ENCODE assay signal across 1 cellular context in the genomic region with DNA sequence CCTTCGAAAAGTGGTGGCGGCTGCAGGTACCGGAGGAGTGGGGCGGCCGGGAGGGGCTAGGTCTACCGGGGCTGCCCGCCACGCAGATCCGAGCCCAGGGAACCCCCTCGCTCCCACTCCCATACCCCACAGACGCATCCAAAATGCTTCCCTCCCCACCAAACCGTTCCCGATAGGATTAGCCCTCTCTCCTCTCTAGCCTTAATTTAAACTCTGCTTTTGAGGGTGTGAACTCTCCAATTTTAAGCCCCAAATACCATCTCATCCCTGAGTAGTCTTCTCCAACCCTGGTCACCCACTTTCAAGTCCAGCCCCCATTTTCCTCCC.
TF ChIP-seq lines count a peak whose summit lies in the region.

No MANE protein-coding gene starts in this region.

TF ChIP-seq in GM23338, 12 proteins besides CTCF, POLR2A, EP300 and RAD21 (continued from another document):
- TF ChIP-seq, protein P1, sequence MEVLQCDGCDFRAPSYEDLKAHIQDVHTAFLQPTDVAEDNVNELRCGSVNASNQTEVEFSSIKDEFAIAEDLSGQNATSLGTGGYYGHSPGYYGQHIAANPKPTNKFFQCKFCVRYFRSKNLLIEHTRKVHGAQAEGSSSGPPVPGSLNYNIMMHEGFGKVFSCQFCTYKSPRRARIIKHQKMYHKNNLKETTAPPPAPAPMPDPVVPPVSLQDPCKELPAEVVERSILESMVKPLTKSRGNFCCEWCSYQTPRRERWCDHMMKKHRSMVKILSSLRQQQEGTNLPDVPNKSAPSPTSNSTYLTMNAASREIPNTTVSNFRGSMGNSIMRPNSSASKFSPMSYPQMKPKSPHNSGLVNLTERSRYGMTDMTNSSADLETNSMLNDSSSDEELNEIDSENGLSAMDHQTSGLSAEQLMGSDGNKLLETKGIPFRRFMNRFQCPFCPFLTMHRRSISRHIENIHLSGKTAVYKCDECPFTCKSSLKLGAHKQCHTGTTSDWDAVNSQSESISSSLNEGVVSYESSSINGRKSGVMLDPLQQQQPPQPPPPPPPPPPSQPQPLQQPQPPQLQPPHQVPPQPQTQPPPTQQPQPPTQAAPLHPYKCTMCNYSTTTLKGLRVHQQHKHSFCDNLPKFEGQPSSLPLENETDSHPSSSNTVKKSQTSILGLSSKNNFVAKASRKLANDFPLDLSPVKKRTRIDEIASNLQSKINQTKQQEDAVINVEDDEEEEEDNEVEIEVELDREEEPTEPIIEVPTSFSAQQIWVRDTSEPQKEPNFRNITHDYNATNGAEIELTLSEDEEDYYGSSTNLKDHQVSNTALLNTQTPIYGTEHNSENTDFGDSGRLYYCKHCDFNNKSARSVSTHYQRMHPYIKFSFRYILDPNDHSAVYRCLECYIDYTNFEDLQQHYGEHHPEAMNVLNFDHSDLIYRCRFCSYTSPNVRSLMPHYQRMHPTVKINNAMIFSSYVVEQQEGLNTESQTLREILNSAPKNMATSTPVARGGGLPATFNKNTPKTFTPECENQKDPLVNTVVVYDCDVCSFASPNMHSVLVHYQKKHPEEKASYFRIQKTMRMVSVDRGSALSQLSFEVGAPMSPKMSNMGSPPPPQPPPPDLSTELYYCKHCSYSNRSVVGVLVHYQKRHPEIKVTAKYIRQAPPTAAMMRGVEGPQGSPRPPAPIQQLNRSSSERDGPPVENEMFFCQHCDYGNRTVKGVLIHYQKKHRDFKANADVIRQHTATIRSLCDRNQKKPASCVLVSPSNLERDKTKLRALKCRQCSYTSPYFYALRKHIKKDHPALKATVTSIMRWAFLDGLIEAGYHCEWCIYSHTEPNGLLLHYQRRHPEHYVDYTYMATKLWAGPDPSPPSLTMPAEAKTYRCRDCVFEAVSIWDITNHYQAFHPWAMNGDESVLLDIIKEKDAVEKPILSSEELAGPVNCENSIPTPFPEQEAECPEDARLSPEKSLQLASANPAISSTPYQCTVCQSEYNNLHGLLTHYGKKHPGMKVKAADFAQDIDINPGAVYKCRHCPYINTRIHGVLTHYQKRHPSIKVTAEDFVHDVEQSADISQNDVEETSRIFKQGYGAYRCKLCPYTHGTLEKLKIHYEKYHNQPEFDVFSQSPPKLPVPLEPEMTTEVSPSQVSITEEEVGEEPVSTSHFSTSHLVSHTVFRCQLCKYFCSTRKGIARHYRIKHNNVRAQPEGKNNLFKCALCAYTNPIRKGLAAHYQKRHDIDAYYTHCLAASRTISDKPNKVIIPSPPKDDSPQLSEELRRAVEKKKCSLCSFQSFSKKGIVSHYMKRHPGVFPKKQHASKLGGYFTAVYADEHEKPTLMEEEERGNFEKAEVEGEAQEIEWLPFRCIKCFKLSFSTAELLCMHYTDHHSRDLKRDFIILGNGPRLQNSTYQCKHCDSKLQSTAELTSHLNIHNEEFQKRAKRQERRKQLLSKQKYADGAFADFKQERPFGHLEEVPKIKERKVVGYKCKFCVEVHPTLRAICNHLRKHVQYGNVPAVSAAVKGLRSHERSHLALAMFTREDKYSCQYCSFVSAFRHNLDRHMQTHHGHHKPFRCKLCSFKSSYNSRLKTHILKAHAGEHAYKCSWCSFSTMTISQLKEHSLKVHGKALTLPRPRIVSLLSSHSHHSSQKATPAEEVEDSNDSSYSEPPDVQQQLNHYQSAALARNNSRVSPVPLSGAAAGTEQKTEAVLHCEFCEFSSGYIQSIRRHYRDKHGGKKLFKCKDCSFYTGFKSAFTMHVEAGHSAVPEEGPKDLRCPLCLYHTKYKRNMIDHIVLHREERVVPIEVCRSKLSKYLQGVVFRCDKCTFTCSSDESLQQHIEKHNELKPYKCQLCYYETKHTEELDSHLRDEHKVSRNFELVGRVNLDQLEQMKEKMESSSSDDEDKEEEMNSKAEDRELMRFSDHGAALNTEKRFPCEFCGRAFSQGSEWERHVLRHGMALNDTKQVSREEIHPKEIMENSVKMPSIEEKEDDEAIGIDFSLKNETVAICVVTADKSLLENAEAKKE (CRISPR knock-in tag; IDR thresholded peaks at IDR 0.05), result no peak
- TF ChIP-seq, protein P2, sequence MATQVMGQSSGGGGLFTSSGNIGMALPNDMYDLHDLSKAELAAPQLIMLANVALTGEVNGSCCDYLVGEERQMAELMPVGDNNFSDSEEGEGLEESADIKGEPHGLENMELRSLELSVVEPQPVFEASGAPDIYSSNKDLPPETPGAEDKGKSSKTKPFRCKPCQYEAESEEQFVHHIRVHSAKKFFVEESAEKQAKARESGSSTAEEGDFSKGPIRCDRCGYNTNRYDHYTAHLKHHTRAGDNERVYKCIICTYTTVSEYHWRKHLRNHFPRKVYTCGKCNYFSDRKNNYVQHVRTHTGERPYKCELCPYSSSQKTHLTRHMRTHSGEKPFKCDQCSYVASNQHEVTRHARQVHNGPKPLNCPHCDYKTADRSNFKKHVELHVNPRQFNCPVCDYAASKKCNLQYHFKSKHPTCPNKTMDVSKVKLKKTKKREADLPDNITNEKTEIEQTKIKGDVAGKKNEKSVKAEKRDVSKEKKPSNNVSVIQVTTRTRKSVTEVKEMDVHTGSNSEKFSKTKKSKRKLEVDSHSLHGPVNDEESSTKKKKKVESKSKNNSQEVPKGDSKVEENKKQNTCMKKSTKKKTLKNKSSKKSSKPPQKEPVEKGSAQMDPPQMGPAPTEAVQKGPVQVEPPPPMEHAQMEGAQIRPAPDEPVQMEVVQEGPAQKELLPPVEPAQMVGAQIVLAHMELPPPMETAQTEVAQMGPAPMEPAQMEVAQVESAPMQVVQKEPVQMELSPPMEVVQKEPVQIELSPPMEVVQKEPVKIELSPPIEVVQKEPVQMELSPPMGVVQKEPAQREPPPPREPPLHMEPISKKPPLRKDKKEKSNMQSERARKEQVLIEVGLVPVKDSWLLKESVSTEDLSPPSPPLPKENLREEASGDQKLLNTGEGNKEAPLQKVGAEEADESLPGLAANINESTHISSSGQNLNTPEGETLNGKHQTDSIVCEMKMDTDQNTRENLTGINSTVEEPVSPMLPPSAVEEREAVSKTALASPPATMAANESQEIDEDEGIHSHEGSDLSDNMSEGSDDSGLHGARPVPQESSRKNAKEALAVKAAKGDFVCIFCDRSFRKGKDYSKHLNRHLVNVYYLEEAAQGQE (IDR thresholded peaks at IDR 0.05; ENCODE audit: unreplicated experiment), result no peak
- TF ChIP-seq CREB1 (CRISPR knock-in tag; IDR thresholded peaks at IDR 0.05; ENCODE audit: low read depth), result no peak
- TF ChIP-seq STAT1 (IDR thresholded peaks at IDR 0.05; ENCODE audit: unreplicated experiment), result no peak
- TF ChIP-seq NANOG (IDR thresholded peaks at IDR 0.05; ENCODE audit: borderline replicate concordance), result no peak
- TF ChIP-seq ZNF331 (CRISPR knock-in tag; IDR thresholded peaks at IDR 0.05; ENCODE audit: low read depth), result no peak
- TF ChIP-seq POLR2AphosphoS5 (IDR thresholded peaks at IDR 0.05; ENCODE audit: low read depth), result no peak
- TF ChIP-seq, protein P3, sequence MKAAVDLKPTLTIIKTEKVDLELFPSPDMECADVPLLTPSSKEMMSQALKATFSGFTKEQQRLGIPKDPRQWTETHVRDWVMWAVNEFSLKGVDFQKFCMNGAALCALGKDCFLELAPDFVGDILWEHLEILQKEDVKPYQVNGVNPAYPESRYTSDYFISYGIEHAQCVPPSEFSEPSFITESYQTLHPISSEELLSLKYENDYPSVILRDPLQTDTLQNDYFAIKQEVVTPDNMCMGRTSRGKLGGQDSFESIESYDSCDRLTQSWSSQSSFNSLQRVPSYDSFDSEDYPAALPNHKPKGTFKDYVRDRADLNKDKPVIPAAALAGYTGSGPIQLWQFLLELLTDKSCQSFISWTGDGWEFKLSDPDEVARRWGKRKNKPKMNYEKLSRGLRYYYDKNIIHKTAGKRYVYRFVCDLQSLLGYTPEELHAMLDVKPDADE (IDR thresholded peaks at IDR 0.05), result no peak
- TF ChIP-seq EZH2phosphoT487 (IDR thresholded peaks at IDR 0.05; ENCODE audit: unreplicated experiment), result no peak
TF ChIP-seq in GM23338: peak in this region for 0.
